18 cellular contexts compared by ENCODE assay signal in the genomic region with DNA sequence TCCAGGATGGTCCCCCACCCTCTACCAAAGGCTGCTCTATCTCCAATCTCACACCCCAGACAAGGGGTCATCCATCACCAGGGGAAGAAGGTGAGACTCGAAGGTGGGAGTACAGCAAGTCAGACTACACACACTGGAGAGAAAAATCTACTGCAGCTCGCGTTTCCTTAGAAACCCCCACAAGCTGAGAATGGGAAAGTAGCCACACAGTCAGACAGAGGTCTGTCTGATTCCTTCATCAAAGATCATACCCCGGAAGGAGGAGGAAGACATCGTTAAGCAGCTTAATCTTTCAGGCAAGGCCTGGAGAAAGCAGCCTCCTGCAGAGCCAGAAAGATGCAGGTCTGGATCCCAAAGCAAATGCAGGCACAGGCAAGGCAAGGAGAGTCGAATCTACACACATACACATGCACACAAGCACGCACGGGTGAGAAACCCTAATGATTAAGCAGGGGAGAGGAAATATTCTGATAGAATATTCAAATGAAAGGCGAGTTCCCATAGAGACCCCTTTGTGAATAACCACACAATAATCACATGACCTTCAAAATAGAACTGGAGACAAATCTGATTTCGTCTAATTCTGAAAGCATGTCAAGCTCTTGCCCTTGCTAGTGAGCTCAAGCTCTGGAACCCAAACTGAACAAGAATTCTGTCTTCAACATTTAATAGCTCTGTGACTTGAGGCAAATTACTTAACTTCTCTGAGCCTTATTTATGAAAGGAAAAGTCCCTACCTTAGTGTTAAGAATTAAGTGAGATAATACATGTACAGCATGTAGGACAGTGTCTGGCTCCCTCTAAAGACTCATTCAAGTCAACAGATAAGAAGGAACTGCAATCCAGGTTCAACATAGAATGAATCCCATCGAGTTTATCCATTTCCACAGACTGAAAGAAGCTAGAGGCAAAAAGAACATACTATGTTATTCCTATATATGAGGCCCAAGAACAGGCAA.
DNase-seq lines count a peak whose midpoint lies in the region; ATAC-seq and TF ChIP-seq lines count a peak whose summit lies in the region.
"Had no signal": no experiment of that assay in that cellular context is flagged by ENCODE, and none has a peak within 500 bp of the region (broad histone marks: within the 10 kb centered on the region; RNA-seq: fewer than 3 reads in every experiment).

No MANE protein-coding gene starts in this region.

- H2AFZ ChIP-seq in Karpas-422 (ENCODE audit: low read length): peak overlapping the region; percentile 8; the same call in 1 of the 2 replicates

- H3K4me1 ChIP-seq in Karpas-422 (ENCODE audit: low read length) (peaks cover 97% of the 10 kb centered on the region), iPS-20b (ENCODE audit: insufficient read depth, low read length) (peaks cover 43% of the 10 kb centered on the region)
- H3K4me1 ChIP-seq: Caco-2, Peyer's patch had no signal

- peak overlapping the region; percentile 67 for H3K4me3 ChIP-seq in Karpas-422 (ENCODE audit: low read length)
- peak overlapping the region; percentile 29; the same call in 1 of the 2 replicates for H3K4me3 ChIP-seq in iPS-20b (ENCODE audit: low read length)
- H3K4me3 ChIP-seq: BLaER1 treated with 17β-estradiol and CSF1 and Interleukin-3, amounts not matched to agents 10 nM and 100 nM; Peyer's patch had no signal

- H3K4me1 Mint-ChIP-seq in WTC11: peaks cover 20% of the 10 kb centered on the region
- H3K4me1 Mint-ChIP-seq: CD4-positive, alpha-beta memory T cell had no signal

- no peaks in the 10 kb centered on the region for H3K36me3 ChIP-seq in Karpas-422 (ENCODE audit: insufficient read depth, low read length)
- no peaks in the 10 kb centered on the region for H3K36me3 ChIP-seq in iPS-20b (ENCODE audit: insufficient read depth, low read depth, low read length)
- H3K36me3 ChIP-seq: BLaER1 treated with 17β-estradiol and CSF1 and Interleukin-3, amounts not matched to agents 10 nM and 100 nM; Peyer's patch had no signal

- H3K9me3 ChIP-seq in Karpas-422 (ENCODE audit: low read length): no peaks in the 10 kb centered on the region
- H3K9me3 ChIP-seq in iPS-20b (ENCODE audit: insufficient read depth, low read depth, low read length): no peaks in the 10 kb centered on the region
- H3K9me3 ChIP-seq: BLaER1 treated with 17β-estradiol and CSF1 and Interleukin-3, amounts not matched to agents 10 nM and 100 nM; Caco-2; Peyer's patch had no signal

- CTCF ChIA-PET in WTC11 (lab: Charles Lee): interaction anchor here (1.2 to 1.3 kb wide), 2 partner anchors 93 to 192 kb away, joined by 3 to 5 read pairs; no protein-coding TSS in a partner anchor

- intact Hi-C loops in left colon (cut with DNase I, micrococcal nuclease): no loop called here

- H3K27ac ChIP-seq in Karpas-422 (ENCODE audit: low read length) (peak overlapping the region; percentile 99), iPS-20b (ENCODE audit: low read length) (peak overlapping the region; percentile 50)
- H3K27ac ChIP-seq: BLaER1 treated with 17β-estradiol and CSF1 and Interleukin-3, amounts not matched to agents 10 nM and 100 nM; Peyer's patch had no signal

- H3K4me2 ChIP-seq in Karpas-422 (ENCODE audit: low read depth, low read length, poor library complexity, severe bottlenecking): peak overlapping the region; percentile 89
- H3K4me2 ChIP-seq: BLaER1 treated with 17β-estradiol and CSF1 and Interleukin-3, amounts not matched to agents 10 nM and 100 nM had no signal

- TF ChIP-seq CTCF in WTC11 (IDR thresholded peaks at IDR 0.05): no peak

- ATAC-seq in WTC11 (peak; percentile 17), HG03571 (IDR thresholded peaks at IDR 0.05; ENCODE audit: unreplicated experiment) (no peak), left colon (no peak)

- POLR2A ChIA-PET in WTC11 (lab: Charles Lee): no interaction called here

- DNase-seq in Karpas-422: peak; percentile 93
- no peak for DNase-seq in WTC11 (ENCODE audit: low spot score)
- no peak for DNase-seq in left colon
- no peak for DNase-seq in SW480 (ENCODE audit: low spot score)
- DNase-seq in activated naive CD4-positive, alpha-beta T cell treated with Interleukin-2 at 50 U/mL for 16 hours: no peak
- DNase-seq: ACHN; Caco-2; CD4-positive, alpha-beta memory T cell; NCI-H1092 treated with DMSO at 0.1 percent for 48 hours; NCI-H146; NCI-H2029; NCI-H2227 treated with DMSO at 0.1 percent for 48 hours; NCI-H510A; NK-92 treated with Interleukin-12 subunit alpha and Interleukin-12 subunit beta, amount 100 ng/mL, for 24 hours; Peyer's patch had no signal

- no peaks in the 10 kb centered on the region for H3K9me3 Mint-ChIP-seq in WTC11
- H3K9me3 Mint-ChIP-seq: CD4-positive, alpha-beta memory T cell had no signal

- H3K79me2 ChIP-seq in Karpas-422 (ENCODE audit: low read length): no peaks in the 10 kb centered on the region

- no peaks in the 10 kb centered on the region for H3K36me3 Mint-ChIP-seq in WTC11
- H3K36me3 Mint-ChIP-seq: CD4-positive, alpha-beta memory T cell had no signal

- no peak overlapping the region for H3K27ac Mint-ChIP-seq in WTC11
- H3K27ac Mint-ChIP-seq: CD4-positive, alpha-beta memory T cell had no signal

- no peak overlapping the region for H3K4me3 Mint-ChIP-seq in WTC11
- H3K4me3 Mint-ChIP-seq: CD4-positive, alpha-beta memory T cell had no signal

- no peaks in the 10 kb centered on the region for H3K27me3 ChIP-seq in Karpas-422 (ENCODE audit: low read length)
- no peaks in the 10 kb centered on the region for H3K27me3 ChIP-seq in iPS-20b (ENCODE audit: insufficient read depth, low read length)
- H3K27me3 ChIP-seq: BLaER1 treated with 17β-estradiol and CSF1 and Interleukin-3, amounts not matched to agents 10 nM and 100 nM; Peyer's patch had no signal

- H3K9ac ChIP-seq in Karpas-422 (ENCODE audit: low read length) (peak overlapping the region; percentile 91), iPS-20b (ENCODE audit: low read depth, low read length) (peak overlapping the region; percentile 55)
- H3K9ac ChIP-seq: BLaER1 treated with 17β-estradiol and CSF1 and Interleukin-3, amounts not matched to agents 10 nM and 100 nM had no signal

- H3K27me3 Mint-ChIP-seq in WTC11 (ENCODE audit: low read depth): no peaks in the 10 kb centered on the region

- no peaks in the 10 kb centered on the region for H3K9me2 ChIP-seq in Karpas-422 (replicated peaks; ENCODE audit: insufficient read depth, low read length)

- H4K20me1 ChIP-seq in Karpas-422 (ENCODE audit: insufficient read depth, low read depth, low read length): no peaks in the 10 kb centered on the region
- H4K20me1 ChIP-seq: BLaER1 treated with 17β-estradiol and CSF1 and Interleukin-3, amounts not matched to agents 10 nM and 100 nM had no signal

TF ChIP-seq in WTC11, 78 proteins besides CTCF, POLR2A, EP300 and RAD21:
- TF ChIP-seq TP53 (CRISPR knock-in tag; IDR thresholded peaks at IDR 0.05): no peak
